Comparison of ENCODE assay signal across 4 cellular contexts in the genomic region with DNA sequence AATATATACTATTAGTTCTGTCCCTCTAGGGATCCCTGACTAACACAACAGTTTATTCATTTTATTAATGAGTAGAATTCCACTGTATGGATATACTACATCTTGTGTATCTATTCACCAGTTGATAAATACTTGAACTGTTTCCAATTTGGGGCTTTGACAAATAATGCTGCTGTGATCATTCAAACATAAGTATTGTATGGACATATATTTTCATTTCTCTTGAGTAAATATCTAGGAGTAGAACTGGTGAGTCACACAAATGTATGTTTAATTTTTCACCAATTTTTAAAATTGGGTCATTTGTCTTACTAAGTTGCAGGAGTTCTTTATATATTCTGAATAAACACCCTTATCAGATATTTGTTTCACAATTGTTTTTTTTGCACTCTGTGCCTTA.
"Had no signal": no experiment of that assay in that cellular context is flagged by ENCODE, and none has a peak within 500 bp of the region (broad histone marks: within the 10 kb centered on the region; RNA-seq: fewer than 3 reads in every experiment).

No MANE protein-coding gene starts in this region.

- H3K27ac Mint-ChIP-seq: GM23338 had no signal

- H3K4me2 ChIP-seq: GM23338 had no signal

- H3K9me3 Mint-ChIP-seq: GM23338, H9 had no signal

- ATAC-seq: GM23338, HCT116 had no signal

- H3K4me3 Mint-ChIP-seq: GM23338, H9 had no signal

- DNase-seq: H9, IMR-90 had no signal

- H2AFZ ChIP-seq: GM23338 had no signal

- H3K4me3 ChIP-seq: GM23338 had no signal
